8 cellular contexts compared by ENCODE assay signal in genomic region chr3:120417272-120417911, GRCh38.
DNase-seq lines count a peak whose midpoint lies in the region; ATAC-seq and TF ChIP-seq lines count a peak whose summit lies in the region.

No MANE protein-coding gene starts in this region.

- H3K79me2 ChIP-seq in OCI-LY3 (ENCODE audit: low read length): no peaks in the 10 kb centered on the region

- no peaks in the 10 kb centered on the region for H3K9me3 ChIP-seq in OCI-LY3 (ENCODE audit: insufficient read depth, low read length)
- H3K9me3 ChIP-seq in muscle layer of colon (ENCODE audit: low read length): no peaks in the 10 kb centered on the region

- no peaks in the 10 kb centered on the region for H4K20me1 ChIP-seq in OCI-LY3 (ENCODE audit: insufficient read depth, low read length)

- TF ChIP-seq POLR2A in erythroblast (IDR thresholded peaks at IDR 0.05; ENCODE audit: low read length): no peak

- no peaks in the 10 kb centered on the region; the same call in 1 of the 2 replicates for H3K27me3 ChIP-seq in OCI-LY3 (ENCODE audit: low read depth, low read length)
- no peaks in the 10 kb centered on the region for H3K27me3 ChIP-seq in muscle layer of colon (ENCODE audit: control insufficient read depth in 1 of 2, insufficient read depth in 2 of 2, low read length in 2 of 2)

- H3K4me3 ChIP-seq in OCI-LY3 (ENCODE audit: low read length) (peak overlapping the region; percentile 80), muscle layer of colon (ENCODE audit: low read depth in 1 of 2, low read length in 2 of 2) (peak overlapping the region in 1 of 2 donors; percentile 20)

- H3K27ac ChIP-seq in OCI-LY3 (ENCODE audit: low read length) (no peak overlapping the region), muscle layer of colon (ENCODE audit: low read depth, low read length) (peak overlapping the region; percentile 55)

- DNase-seq in DMS 273 (lab: John Stamatoyannopoulos, UW; ENCODE audit: unreplicated experiment) (peak; percentile 99), HuH-7 (ENCODE audit: low spot score) (peak; percentile 97), activated T-cell treated with anti-CD3 and anti-CD28 coated beads for 4 hours (peak; percentile 73), erythroblast (lab: John Stamatoyannopoulos, UW) (peak; percentile 90 to 91)
- DNase-seq in stimulated activated CD8-positive, alpha-beta memory T cell treated with anti-CD3 and anti-CD28 coated beads, Interleukin-7, amount 100 ng/mL, for 1 hour (ENCODE audit: low read depth in 2 of 2): peak; percentile 58 to 62

- H3K4me1 ChIP-seq in OCI-LY3 (ENCODE audit: low read length) (peaks cover 29% of the 10 kb centered on the region), muscle layer of colon (ENCODE audit: insufficient read depth, low read length) (peaks cover 70% of the 10 kb centered on the region)

- H2AFZ ChIP-seq in OCI-LY3 (ENCODE audit: low read depth, low read length): peak overlapping the region; percentile 95

- H3K4me2 ChIP-seq in OCI-LY3 (ENCODE audit: low read length): peak overlapping the region; percentile 89

- TF ChIP-seq CTCF in OCI-LY3 (IDR thresholded peaks at IDR 0.05; ENCODE audit: low read depth, low read length): peak; percentile 93

- no peaks in the 10 kb centered on the region for H3K36me3 ChIP-seq in OCI-LY3 (replicated peaks; ENCODE audit: low read depth, low read length)
- peaks cover 10% of the 10 kb centered on the region for H3K36me3 ChIP-seq in muscle layer of colon (ENCODE audit: insufficient read depth, low read length)

- peak; percentile 99 for ATAC-seq in GM21526 (IDR thresholded peaks at IDR 0.05; ENCODE audit: low FRiP score, unreplicated experiment)

- H3K9ac ChIP-seq in OCI-LY3 (ENCODE audit: low read length) (peak overlapping the region; percentile 50), muscle layer of colon (ENCODE audit: low read length) (no peak overlapping the region)
